8 cellular contexts compared by ENCODE assay signal in genomic region chr15:88243895-88244787, GRCh38. TPM values are rescaled to one million over a fixed set of nuclear protein-coding genes. Genes with fewer than 3 reads are reported as not detected.
DNase-seq lines count a peak whose midpoint lies in the region; ATAC-seq and TF ChIP-seq lines count a peak whose summit lies in the region.

No MANE protein-coding gene starts in this region.

- intact Hi-C loops in upper lobe of right lung (cut with DNase I): no loop called here

- H3K4me3 Mint-ChIP-seq in stimulated activated effector memory CD8-positive, alpha-beta T cell treated with anti-CD3 and anti-CD28 coated beads, Interleukin-12 subunit alpha, Interleukin-12 subunit beta, amount 100 ng/mL, for 72 hours: no peak overlapping the region

- H3K4me1 Mint-ChIP-seq in stimulated activated effector memory CD8-positive, alpha-beta T cell treated with anti-CD3 and anti-CD28 coated beads, Interleukin-12 subunit alpha, Interleukin-12 subunit beta, amount 100 ng/mL, for 72 hours: peaks cover 11% of the 10 kb centered on the region

- WGBS in gastroesophageal sphincter (ENCODE audit: low coverage in 1 of 2), 2 donors: 47 to 70% methylated on average over 1 to 2 of the region's 2 CpGs

- H3K4me1 ChIP-seq in upper lobe of right lung (peaks cover 4% of the 10 kb centered on the region), gastroesophageal sphincter (peaks cover 0 to 19% (median 6%) of the 10 kb centered on the region in 3 donors)

- ATAC-seq in upper lobe of right lung (peak; percentile 25), gastroesophageal sphincter (no peak)
- no peak for ATAC-seq in stimulated activated effector memory CD8-positive, alpha-beta T cell treated with anti-CD3 and anti-CD28 coated beads, Interleukin-12 subunit alpha, Interleukin-12 subunit beta, amount 100 ng/mL, for 72 hours

- TF ChIP-seq EP300 in gastroesophageal sphincter (IDR thresholded peaks at IDR 0.05): no peak

- no peak overlapping the region for H3K27ac Mint-ChIP-seq in stimulated activated effector memory CD8-positive, alpha-beta T cell treated with anti-CD3 and anti-CD28 coated beads, Interleukin-12 subunit alpha, Interleukin-12 subunit beta, amount 100 ng/mL, for 72 hours

- H3K27me3 ChIP-seq in HL-60 (ENCODE audit: insufficient read depth, poor library complexity, severe bottlenecking) (no peaks in the 10 kb centered on the region), upper lobe of right lung (no peaks in the 10 kb centered on the region), gastroesophageal sphincter (peaks cover 21% of the 10 kb centered on the region)

- TF ChIP-seq CTCF in AG10803 (conservative IDR thresholded peaks at IDR 0.05; ENCODE audit: low read length) (peak; percentile 82), GM12873 (IDR thresholded peaks at IDR 0.05; ENCODE audit: insufficient read depth, low read depth, low read length, missing control alignments) (peak; percentile 84), HL-60 (IDR thresholded peaks at IDR 0.05; ENCODE audit: insufficient read depth, low read length) (peak; percentile 46), VCaP (conservative IDR thresholded peaks at IDR 0.05) (peak; percentile 75), upper lobe of right lung (IDR thresholded peaks at IDR 0.05) (peak; percentile 57), gastroesophageal sphincter (IDR thresholded peaks at IDR 0.05) (peak in 2 of 4 experiments; percentile 23 to 44)

- H3K27ac ChIP-seq in HL-60 (replicated peaks) (no peak overlapping the region), VCaP (no peak overlapping the region), upper lobe of right lung (no peak overlapping the region), gastroesophageal sphincter (no peak overlapping the region)

- H3K9me3 ChIP-seq in upper lobe of right lung (no peaks in the 10 kb centered on the region), gastroesophageal sphincter (no peaks in the 10 kb centered on the region)

- H3K9me3 Mint-ChIP-seq in stimulated activated effector memory CD8-positive, alpha-beta T cell treated with anti-CD3 and anti-CD28 coated beads, Interleukin-12 subunit alpha, Interleukin-12 subunit beta, amount 100 ng/mL, for 72 hours: no peaks in the 10 kb centered on the region

- no peak overlapping the region for H3K4me3 ChIP-seq in AG10803 (ENCODE audit: low read length)
- H3K4me3 ChIP-seq in HL-60 (replicated peaks; ENCODE audit: insufficient read depth, low read length): no peak overlapping the region
- H3K4me3 ChIP-seq in upper lobe of right lung: no peak overlapping the region
- no peak overlapping the region for H3K4me3 ChIP-seq in gastroesophageal sphincter

- H3K36me3 ChIP-seq in upper lobe of right lung (no peaks in the 10 kb centered on the region), gastroesophageal sphincter (no peaks in the 10 kb centered on the region)

- no peak for TF ChIP-seq POLR2A in gastroesophageal sphincter (IDR thresholded peaks at IDR 0.05)

- DNase-seq in AG10803 (ENCODE audit: low read depth): peak; percentile 29
- peak in 1 of 2 experiments; percentile 28 for DNase-seq in HL-60 (ENCODE audit: low read depth in 1 of 2, low spot score in 1 of 2)
- DNase-seq in iPS-NIHi7 (ENCODE audit: extremely low spot score): peak; percentile 74
- no peak for DNase-seq in upper lobe of right lung
- no peak for DNase-seq in stimulated activated effector memory CD8-positive, alpha-beta T cell treated with anti-CD3 and anti-CD28 coated beads, Interleukin-12 subunit alpha, Interleukin-12 subunit beta, amount 100 ng/mL, for 72 hours (ENCODE audit: low spot score in 2 of 2)

- H3K36me3 Mint-ChIP-seq in stimulated activated effector memory CD8-positive, alpha-beta T cell treated with anti-CD3 and anti-CD28 coated beads, Interleukin-12 subunit alpha, Interleukin-12 subunit beta, amount 100 ng/mL, for 72 hours: no peaks in the 10 kb centered on the region

RNA-seq across cellular contexts. Expression of gene NTRK3, which starts 12.4 kb away (rescaled TPM):
- 2.8 TPM for total RNA-seq in upper lobe of right lung
- total RNA-seq in gastroesophageal sphincter: 1 to 10 TPM in 3 of 4 donors, under 1 TPM in 1; 0.47 to 4.3 (median 1.5) TPM

Comparison
In these comparisons a context has a peak if more than half of its experiments do, and no peak if none do; other contexts are left out.
1. DNase-seq: peak in AG10803 (single experiment) and iPS-NIHi7 (single experiment); none in upper lobe of right lung (single experiment) and stimulated activated effector memory CD8-positive, alpha-beta T cell treated with anti-CD3 and anti-CD28 coated beads, Interleukin-12 subunit alpha, Interleukin-12 subunit beta, amount 100 ng/mL, for 72 hours (0 of 2).